ENCODE assay signal across 9 cellular contexts in the genomic region with DNA sequence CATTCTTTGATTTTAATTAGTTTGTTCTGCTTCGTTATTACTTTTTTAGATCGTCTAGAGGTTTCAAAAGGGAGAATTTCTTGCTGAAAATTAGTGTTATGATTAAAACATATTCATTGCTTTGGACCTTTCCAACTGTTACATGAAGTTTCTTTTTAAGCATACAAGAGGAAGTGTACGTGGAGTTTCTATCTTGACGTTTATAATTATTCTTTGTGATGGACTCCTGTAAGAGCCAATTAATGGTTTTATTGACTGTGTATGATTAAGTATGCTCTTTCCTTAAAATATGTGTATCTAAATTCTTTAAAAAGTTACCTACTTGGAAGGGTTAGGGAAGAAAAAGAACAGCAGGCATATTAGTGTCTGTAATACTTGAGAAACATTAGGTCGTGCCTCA. TPM values are rescaled to one million over a fixed set of nuclear protein-coding genes. Genes with fewer than 3 reads are reported as not detected.
DNase-seq lines count a peak whose midpoint lies in the region; ATAC-seq, FAIRE-seq and TF ChIP-seq lines count a peak whose summit lies in the region.
"Had no signal": no experiment of that assay in that cellular context is flagged by ENCODE, and none has a peak within 500 bp of the region (broad histone marks: within the 10 kb centered on the region; RNA-seq: fewer than 3 reads in every experiment).

No MANE protein-coding gene starts in this region.

- H3K4me1 ChIP-seq in GM12878 (ENCODE audit: control insufficient read depth, insufficient read depth, low read length): peaks cover 24% of the 10 kb centered on the region
- peaks cover 0 to 95% (median 62%) of the 10 kb centered on the region in 4 donors for H3K4me1 ChIP-seq in tibial artery

- in situ Hi-C loops in GM12878 (cut with MboI): no loop called here

- H3K4me2 ChIP-seq in GM12878 (ENCODE audit: control insufficient read depth, insufficient read depth): peak overlapping the region; percentile 99

- H3K4me3 ChIP-seq in GM12878 (peak overlapping the region; percentile 46; the same call in 1 of the 2 replicates), tibial artery (peak overlapping the region in 1 of 2 donors; percentile 45), foreskin fibroblast (ENCODE audit: low read depth in 1 of 2, low read length in 2 of 2) (no peak overlapping the region)

- no peak overlapping the region for H3K9ac ChIP-seq in GM12878 (ENCODE audit: control insufficient read depth, insufficient read depth, low read length)

- WGBS in GM12878 (ENCODE audit: insufficient coverage, insufficient replicate concordance, low lambda C conversion rate, missing lambda C conversion rate): 21% methylated on average over 5 of the region's 5 CpGs

- no peak for ATAC-seq in activated T-cell treated with anti-CD3 and anti-CD28 coated beads, Interleukin-2, amount 50 U/mL, for 72 hours (replicated peaks in 1 of 2)
- ATAC-seq in GM12878 (no peak), HG03457 (IDR thresholded peaks at IDR 0.05; ENCODE audit: unreplicated experiment) (no peak)

- SMC1A ChIA-PET in GM12878 (lab: Charles Lee; ENCODE audit: uncharacterized antibody, unreplicated experiment): interaction anchor here (0.8 to 2.3 kb wide), 6 partner anchors 29 to 63 kb away, joined by 3 to 8 read pairs (median 4); a partner anchor contains a TSS

- H3K27ac ChIP-seq in GM12878 (ENCODE audit: control insufficient read depth, insufficient read depth) (peak overlapping the region; percentile 87), tibial artery (peak overlapping the region; percentile 81 to 90)

- H2AFZ ChIP-seq in GM12878 (ENCODE audit: control insufficient read depth, low read depth, low read length): no peak overlapping the region

- intact Hi-C loops in GM12878 (cut with micrococcal nuclease; ENCODE audit: unreplicated experiment) (no loop called here), tibial artery (cut with DNase I; ENCODE audit: low total_unique reads) (loop anchor here (2.0 kb wide), 1 partner anchor 36 kb away; no protein-coding TSS in a partner anchor)
- intact Hi-C loops in activated T-helper 2 cell treated with anti-CD3 and anti-CD28 coated beads, Interferon-gamma antibody, Interleukin-2, Interleukin-4, amounts not matched to agents 10 μg/mL and 5 μg/mL and 100 μg/mL, durations not matched to agents 14 hours and 24 hours and 36 hours (cut with micrococcal nuclease): no loop called here

- TF ChIP-seq POLR2A in GM12878 (IDR thresholded peaks at IDR 0.05; ENCODE audit: low read depth, low read length): no peak

- TF ChIP-seq RAD21 in GM12878 (IDR thresholded peaks at IDR 0.05; ENCODE audit: insufficient read depth, low read depth, low read length): no peak

- H3K27me3 ChIP-seq in GM12878 (replicated peaks in 1 of 2; ENCODE audit: control insufficient read depth in 2 of 2, insufficient read depth in 2 of 2, low read length in 1 of 2) (no peaks in the 10 kb centered on the region), tibial artery (no peaks in the 10 kb centered on the region)

- BruUV-seq in GM12878 (replicated peaks; lab: Mats Ljungman, UMichigan): no TSS peak

- H3K4me3 Mint-ChIP-seq in activated T-cell treated with anti-CD3 and anti-CD28 coated beads, Interleukin-2, amount 50 U/mL, for 72 hours: no peak overlapping the region
- peak overlapping the region; percentile 68 for H3K4me3 Mint-ChIP-seq in mesothelial cell of epicardium
- H3K4me3 Mint-ChIP-seq in activated T-helper 2 cell treated with anti-CD3 and anti-CD28 coated beads, Interferon-gamma antibody, Interleukin-2, Interleukin-4, amounts not matched to agents 10 μg/mL and 5 μg/mL and 100 μg/mL, durations not matched to agents 14 hours and 24 hours and 36 hours (ENCODE audit: low read depth): no peak overlapping the region

- H3K27ac Mint-ChIP-seq in activated T-cell treated with anti-CD3 and anti-CD28 coated beads, Interleukin-2, amount 50 U/mL, for 72 hours: peak overlapping the region; percentile 63
- H3K27ac Mint-ChIP-seq in mesothelial cell of epicardium: peak overlapping the region; percentile 99
- no peak overlapping the region for H3K27ac Mint-ChIP-seq in activated T-helper 2 cell treated with anti-CD3 and anti-CD28 coated beads, Interferon-gamma antibody, Interleukin-2, Interleukin-4, amounts not matched to agents 10 μg/mL and 5 μg/mL and 100 μg/mL, durations not matched to agents 14 hours and 24 hours and 36 hours

- no peaks in the 10 kb centered on the region for H3K9me3 Mint-ChIP-seq in activated T-cell treated with anti-CD3 and anti-CD28 coated beads, Interleukin-2, amount 50 U/mL, for 72 hours
- H3K9me3 Mint-ChIP-seq in mesothelial cell of epicardium: no peaks in the 10 kb centered on the region
- H3K9me3 Mint-ChIP-seq in activated T-helper 2 cell treated with anti-CD3 and anti-CD28 coated beads, Interferon-gamma antibody, Interleukin-2, Interleukin-4, amounts not matched to agents 10 μg/mL and 5 μg/mL and 100 μg/mL, durations not matched to agents 14 hours and 24 hours and 36 hours: no peaks in the 10 kb centered on the region

- no peaks in the 10 kb centered on the region for H3K27me3 Mint-ChIP-seq in activated T-cell treated with anti-CD3 and anti-CD28 coated beads, Interleukin-2, amount 50 U/mL, for 72 hours (ENCODE audit: low read depth)
- no peaks in the 10 kb centered on the region for H3K27me3 Mint-ChIP-seq in mesothelial cell of epicardium (ENCODE audit: low read depth)
- no peaks in the 10 kb centered on the region for H3K27me3 Mint-ChIP-seq in activated T-helper 2 cell treated with anti-CD3 and anti-CD28 coated beads, Interferon-gamma antibody, Interleukin-2, Interleukin-4, amounts not matched to agents 10 μg/mL and 5 μg/mL and 100 μg/mL, durations not matched to agents 14 hours and 24 hours and 36 hours (ENCODE audit: low read depth)

- TF ChIP-seq EP300 in GM12878 (IDR thresholded peaks at IDR 0.05; ENCODE audit: borderline replicate concordance in 1 of 2, control insufficient read depth in 1 of 2, low read depth in 2 of 2, low read length in 2 of 2): no peak

- POLR2A ChIA-PET in GM12878 (lab: Charles Lee): interaction anchor here (0.6 to 1.9 kb wide), 5 partner anchors 33 to 89 kb away, joined by 3 to 5 read pairs (median 4); no protein-coding TSS in a partner anchor

- peaks cover 90% of the 10 kb centered on the region for H3K79me2 ChIP-seq in GM12878 (ENCODE audit: control insufficient read depth, insufficient read depth, low read length)

- peaks cover 0 to 10% of the 10 kb centered on the region in 2 donors for H3K36me3 Mint-ChIP-seq in activated T-cell treated with anti-CD3 and anti-CD28 coated beads, Interleukin-2, amount 50 U/mL, for 72 hours (ENCODE audit: insufficient read depth in 2 of 2)
- peaks cover 3% of the 10 kb centered on the region for H3K36me3 Mint-ChIP-seq in mesothelial cell of epicardium
- H3K36me3 Mint-ChIP-seq in activated T-helper 2 cell treated with anti-CD3 and anti-CD28 coated beads, Interferon-gamma antibody, Interleukin-2, Interleukin-4, amounts not matched to agents 10 μg/mL and 5 μg/mL and 100 μg/mL, durations not matched to agents 14 hours and 24 hours and 36 hours (ENCODE audit: low read depth): peaks cover 45% of the 10 kb centered on the region

- CTCF ChIA-PET in GM12878 (lab: Yijun Ruan, JAX): interaction anchor here (0.6 to 1.6 kb wide), 2 partner anchors 13 to 33 kb away, joined by 3 read pairs; no protein-coding TSS in a partner anchor

- H3K36me3 ChIP-seq in GM12878 (ENCODE audit: control insufficient read depth in 2 of 2, insufficient read depth in 2 of 2, low read length in 1 of 2): peaks cover 1 to 5% of the 10 kb centered on the region in 2 experiments; a peak in 3 of 4 replicates
- no peaks in the 10 kb centered on the region for H3K36me3 ChIP-seq in tibial artery

- H3K4me1 Mint-ChIP-seq in activated T-cell treated with anti-CD3 and anti-CD28 coated beads, Interleukin-2, amount 50 U/mL, for 72 hours (ENCODE audit: low read depth): peaks cover 70% of the 10 kb centered on the region
- peaks cover 29% of the 10 kb centered on the region for H3K4me1 Mint-ChIP-seq in mesothelial cell of epicardium
- H3K4me1 Mint-ChIP-seq in activated T-helper 2 cell treated with anti-CD3 and anti-CD28 coated beads, Interferon-gamma antibody, Interleukin-2, Interleukin-4, amounts not matched to agents 10 μg/mL and 5 μg/mL and 100 μg/mL, durations not matched to agents 14 hours and 24 hours and 36 hours (ENCODE audit: low read depth): peaks cover 29% of the 10 kb centered on the region

- DNase-seq in activated T-cell treated with anti-CD3 and anti-CD28 coated beads, Interleukin-2, amount 50 U/mL, for 72 hours: no peak
- no peak for DNase-seq in activated T-cell treated with anti-CD3 and anti-CD28 coated beads, Interleukin-2, amount 50 U/mL, for 48 hours
- DNase-seq in GM12878 (ENCODE audit: low read depth, low spot score) (no peak), mesothelial cell of epicardium (ENCODE audit: low spot score in 2 of 2, unreplicated experiment in 2 of 2) (no peak), tibial artery (no peak), foreskin fibroblast (no peak)
- DNase-seq in activated T-helper 2 cell treated with anti-CD3 and anti-CD28 coated beads, Interferon-gamma antibody, Interleukin-2, Interleukin-4, amounts not matched to agents 10 μg/mL and 5 μg/mL and 100 μg/mL, durations not matched to agents 14 hours and 24 hours and 36 hours (ENCODE audit: low spot score): no peak
- DNase-seq: NCI-H1048 had no signal

- RAD21 ChIA-PET in GM12878 (lab: Charles Lee; ENCODE audit: unreplicated experiment): interaction anchor here (0.9 to 1.9 kb wide), 3 partner anchors 34 to 70 kb away, joined by 4 to 7 read pairs (median 4); no protein-coding TSS in a partner anchor

- no peak for FAIRE-seq in GM12878 (lab: Jason Lieb, UNC)

- no peaks in the 10 kb centered on the region for H3K9me3 ChIP-seq in GM12878 (replicated peaks; ENCODE audit: control insufficient read depth, insufficient read depth, low read length)
- no peaks in the 10 kb centered on the region for H3K9me3 ChIP-seq in tibial artery

- TF ChIP-seq CTCF in GM12878 (IDR thresholded peaks at IDR 0.05 in 2 of 3, conservative IDR thresholded peaks at IDR 0.05 in 1 of 3; ENCODE audit: control insufficient read depth in 2 of 3, extremely low read depth in 1 of 3, insufficient read depth in 1 of 3, low read depth in 3 of 3, low read length in 3 of 3): no peak
- TF ChIP-seq CTCF in mesothelial cell of epicardium (IDR thresholded peaks at IDR 0.05; ENCODE audit: unreplicated experiment): no peak
- TF ChIP-seq CTCF in tibial artery (IDR thresholded peaks at IDR 0.05): no peak
- no peak for TF ChIP-seq CTCF in foreskin fibroblast (IDR thresholded peaks at IDR 0.05; ENCODE audit: low read depth, low read length)

- H4K20me1 ChIP-seq in GM12878 (ENCODE audit: control insufficient read depth, insufficient read depth): no peaks in the 10 kb centered on the region

RNA-seq across cellular contexts. Expression of a gene that starts 37.8 kb away (rescaled TPM):
- 10 to 100 TPM; 53.5 to 56.9 TPM for total RNA-seq in activated T-cell treated with anti-CD3 and anti-CD28 coated beads, Interleukin-2, amount 50 U/mL, for 72 hours
- total RNA-seq in GM12878 (2013; cell fraction: nucleolus; rRNA removed): 170 and 175 TPM in 2 replicates
- 18.9 and 20.9 TPM in 2 replicates for total RNA-seq in GM12878 (2014; rRNA removed)
- 16.5 and 18.2 TPM in 2 replicates for total RNA-seq in GM12878 (2014; rRNA removed; fragmentation: Illumina TruSeq; extraction: Trizol)
- total RNA-seq in GM12878 (2021): 57.5 and 58.7 TPM in 2 replicates
- polyA plus RNA-seq in GM12878 (2011; ENCODE audit: low read depth): 13.6 TPM
- 6.1 and 6.7 TPM in 2 replicates for polyA plus RNA-seq in GM12878 (2011; rRNA removed)
- polyA plus RNA-seq in GM12878 (2011; cell fraction: cytosol; rRNA removed): 8.3 and 12.2 TPM in 2 replicates
- polyA plus RNA-seq in GM12878 (2011; cell fraction: nucleus; rRNA removed): 27.8 and 41.7 TPM in 2 replicates
- polyA plus RNA-seq in GM12878 (2012): 34.0 and 40.1 TPM in 2 replicates
- 45.0 and 58.7 TPM in 2 replicates for polyA plus RNA-seq in GM12878 (2014; fragmentation: Illumina TruSeq; extraction: Trizol)
- polyA plus RNA-seq in GM12878 (2014; fragmentation: Nextera tagmentation; extraction: Ambion mirVana): 10 to 100 TPM in 1 of 2 experiments, 1 to 10 TPM in 1; 5.2 to 12.9 TPM
- 28.4 and 34.9 TPM in 2 replicates for polyA plus RNA-seq in GM12878 (2014; rRNA removed)
- 10 to 100 TPM; 21.3 to 36.2 TPM for polyA plus RNA-seq in GM12878 (2016; fragmentation: Nextera tagmentation; extraction: Ambion mirVana)
- polyA minus RNA-seq in GM12878 (2011; rRNA and poly(A)+ RNA removed): 29.4 and 33.6 TPM in 2 replicates
- polyA minus RNA-seq in GM12878 (2011; cell fraction: cytosol; rRNA and poly(A)+ RNA removed): 21.8 and 24.4 TPM in 2 replicates
- polyA minus RNA-seq in GM12878 (2011; cell fraction: nucleus; rRNA and poly(A)+ RNA removed): 18.4 and 37.1 TPM in 2 replicates
- total RNA-seq in mesothelial cell of epicardium: 74.5 to 88.0 TPM (median 82.1 TPM) in 3 replicates
- 75.0 and 75.9 TPM in 2 replicates for total RNA-seq in activated T-helper 2 cell treated with anti-CD3 and anti-CD28 coated beads, Interferon-gamma antibody, Interleukin-2, Interleukin-4, amounts not matched to agents 10 μg/mL and 5 μg/mL and 100 μg/mL, durations not matched to agents 14 hours and 24 hours and 36 hours
